ENCODE assay signal across 2 cellular contexts in the genomic region with DNA sequence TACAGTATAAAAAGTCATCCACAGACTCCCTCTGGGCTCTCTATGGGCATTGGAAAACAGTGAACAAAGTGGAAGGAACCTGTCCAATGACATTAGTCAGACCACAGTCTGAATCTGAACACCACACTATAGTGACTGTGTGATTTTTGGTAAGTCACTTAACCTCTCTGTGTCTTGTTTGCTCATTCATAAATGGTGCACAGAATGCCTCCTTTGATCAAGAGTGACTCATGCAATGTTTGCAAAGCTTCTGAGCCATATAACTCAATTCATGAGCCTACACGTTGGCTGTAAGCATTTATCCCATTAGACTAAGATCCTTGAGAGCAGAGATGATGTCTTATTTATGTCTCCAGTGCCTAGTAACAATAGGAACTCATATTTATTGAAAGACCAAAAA.
A peak's percentile ranks its signal among the peaks of the same experiment; 100 is the strongest.
TF ChIP-seq lines count a peak whose summit lies in the region.

No MANE protein-coding gene starts in this region.

TF ChIP-seq in HepG2, 621 proteins besides CTCF, POLR2A, EP300 and RAD21:
- TF ChIP-seq ZIK1 (CRISPR knock-in tag; IDR thresholded peaks at IDR 0.05; ENCODE audit: borderline replicate concordance, low read depth): no peak
- TF ChIP-seq ZNF768 (CRISPR knock-in tag; IDR thresholded peaks at IDR 0.05): peak; percentile 15; the same call in 1 of the 2 replicates

TF ChIP-seq in GM12878, 131 proteins besides CTCF, POLR2A, EP300 and RAD21:
- TF ChIP-seq, protein P1, sequence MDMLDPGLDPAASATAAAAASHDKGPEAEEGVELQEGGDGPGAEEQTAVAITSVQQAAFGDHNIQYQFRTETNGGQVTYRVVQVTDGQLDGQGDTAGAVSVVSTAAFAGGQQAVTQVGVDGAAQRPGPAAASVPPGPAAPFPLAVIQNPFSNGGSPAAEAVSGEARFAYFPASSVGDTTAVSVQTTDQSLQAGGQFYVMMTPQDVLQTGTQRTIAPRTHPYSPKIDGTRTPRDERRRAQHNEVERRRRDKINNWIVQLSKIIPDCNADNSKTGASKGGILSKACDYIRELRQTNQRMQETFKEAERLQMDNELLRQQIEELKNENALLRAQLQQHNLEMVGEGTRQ (IDR thresholded peaks at IDR 0.05; ENCODE audit: borderline replicate concordance, low read depth, low read length): no peak
- TF ChIP-seq, protein P2, sequence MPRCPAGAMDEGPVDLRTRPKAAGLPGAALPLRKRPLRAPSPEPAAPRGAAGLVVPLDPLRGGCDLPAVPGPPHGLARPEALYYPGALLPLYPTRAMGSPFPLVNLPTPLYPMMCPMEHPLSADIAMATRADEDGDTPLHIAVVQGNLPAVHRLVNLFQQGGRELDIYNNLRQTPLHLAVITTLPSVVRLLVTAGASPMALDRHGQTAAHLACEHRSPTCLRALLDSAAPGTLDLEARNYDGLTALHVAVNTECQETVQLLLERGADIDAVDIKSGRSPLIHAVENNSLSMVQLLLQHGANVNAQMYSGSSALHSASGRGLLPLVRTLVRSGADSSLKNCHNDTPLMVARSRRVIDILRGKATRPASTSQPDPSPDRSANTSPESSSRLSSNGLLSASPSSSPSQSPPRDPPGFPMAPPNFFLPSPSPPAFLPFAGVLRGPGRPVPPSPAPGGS (IDR thresholded peaks at IDR 0.05; ENCODE audit: borderline replicate concordance, insufficient read depth, low read depth, low read length, poor library complexity, severe bottlenecking): peak; percentile 79
